Comparison of ENCODE assay signal across 24 cellular contexts in the genomic region with DNA sequence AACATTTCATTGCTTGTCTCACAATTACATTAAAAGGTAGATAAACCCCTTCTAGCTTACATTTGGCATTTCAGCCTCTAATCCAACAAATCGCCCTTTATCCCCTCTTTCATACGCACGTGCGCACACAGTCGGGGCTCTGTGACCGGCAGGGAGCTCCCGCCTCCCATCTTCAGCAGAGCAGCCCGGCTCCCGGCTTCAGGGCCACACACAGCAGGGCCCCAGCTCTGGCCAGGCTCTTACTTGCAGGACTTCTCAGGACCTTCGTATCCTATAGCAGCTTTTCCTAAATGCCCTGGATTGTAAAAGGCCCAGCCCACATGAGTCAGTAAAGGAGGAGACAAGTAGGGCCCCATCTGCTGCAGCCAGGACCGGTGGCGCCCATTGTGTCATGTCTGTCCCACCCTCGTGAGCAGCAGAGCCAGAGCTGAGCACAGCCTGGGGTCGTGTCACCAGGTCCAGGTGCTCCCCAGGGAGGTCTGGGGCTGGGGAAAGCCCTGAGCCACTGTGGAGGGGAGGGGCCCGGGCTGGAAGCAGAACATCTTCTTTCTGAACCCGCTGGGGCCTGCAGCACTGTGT.
"Had no signal": no experiment of that assay in that cellular context is flagged by ENCODE, and none has a peak within 500 bp of the region (broad histone marks: within the 10 kb centered on the region; RNA-seq: fewer than 3 reads in every experiment).

No MANE protein-coding gene starts in this region.

- H3K4me1 ChIP-seq: adrenal gland, ascending aorta, foreskin keratinocyte, left lung, sigmoid colon had no signal

- H3K27me3 ChIP-seq: adrenal gland, ascending aorta, brain microvascular endothelial cell, foreskin keratinocyte, hepatocyte, sigmoid colon had no signal

- H3K4me3 ChIP-seq: adrenal gland, ascending aorta, hepatocyte, left lung, lung, sigmoid colon, smooth muscle cell, thoracic aorta had no signal

- ATAC-seq: activated T-helper 17 cell treated with anti-CD3 and anti-CD28 coated beads, Interleukin-2, amount 50 U/mL, for 72 hours; foreskin keratinocyte; left lung; naive thymus-derived CD4-positive, alpha-beta T cell; stimulated activated memory B cell treated with anti-CD40 and anti-IgM and Interleukin-4, amounts not matched to agents 10 μg/mL and 1 μg/mL and 100 μg/mL, for 72 hours; WTC11 had no signal

- H3K27ac ChIP-seq: adrenal gland, ascending aorta, brain microvascular endothelial cell, foreskin keratinocyte, hepatocyte, left lung, sigmoid colon, thoracic aorta had no signal

- H3K9me3 ChIP-seq: adrenal gland, ascending aorta, left lung, sigmoid colon, thoracic aorta had no signal

- H3K36me3 ChIP-seq: adrenal gland, ascending aorta, brain microvascular endothelial cell, left lung, sigmoid colon, thoracic aorta had no signal

- DNase-seq: activated CD8-positive, alpha-beta memory T cell treated with anti-CD3 and anti-CD28 coated beads for 24 hours; activated CD8-positive, alpha-beta memory T cell treated with anti-CD3 and anti-CD28 coated beads, Interleukin-2, amount 50 U/mL, for 4 hours; activated T-cell treated with anti-CD3 and anti-CD28 coated beads, Interleukin-2, amount 50 U/mL, for 24 hours; adrenal gland; brain microvascular endothelial cell; caudate nucleus; dermis blood vessel endothelial cell; effector CD8-positive, alpha-beta T cell; erythroblast; foreskin keratinocyte; immature natural killer cell; kidney glomerular epithelial cell; naive thymus-derived CD4-positive, alpha-beta T cell; sigmoid colon; stimulated activated CD4-positive, alpha-beta T cell treated with anti-CD3 and anti-CD28 coated beads, Interleukin-15, amount 100 ng/mL, for 24 hours had no signal
